23 cellular contexts compared by ENCODE assay signal in genomic region chr7:117688126-117688525, GRCh38.
"Had no signal": no experiment of that assay in that cellular context is flagged by ENCODE, and none has a peak within 500 bp of the region (broad histone marks: within the 10 kb centered on the region; RNA-seq: fewer than 3 reads in every experiment).

No MANE protein-coding gene starts in this region.

- H3K4me1 ChIP-seq: gastrocnemius medialis, heart right ventricle, left ventricle myocardium inferior, lower lobe of right lung, psoas muscle, sigmoid colon, stomach had no signal

- ATAC-seq: effector memory CD8-positive, alpha-beta T cell; gastrocnemius medialis; heart right ventricle; left cardiac atrium; lower lobe of right lung; psoas muscle; stimulated activated naive B cell treated with anti-CD40 and anti-IgM and Interleukin-4, amounts not matched to agents 10 μg/mL and 1 μg/mL and 100 μg/mL, for 72 hours had no signal

- H3K4me3 ChIP-seq: dorsolateral prefrontal cortex, gastrocnemius medialis, heart right ventricle, left ventricle myocardium inferior, lower lobe of right lung, psoas muscle, sigmoid colon, skin epidermis, stomach, thoracic aorta, transverse colon had no signal

- H3K9me3 ChIP-seq: gastrocnemius medialis, heart right ventricle, left ventricle myocardium inferior, lower lobe of right lung, psoas muscle, sigmoid colon, stomach, thoracic aorta, transverse colon had no signal

- H3K27me3 ChIP-seq: gastrocnemius medialis, sigmoid colon, stomach, transverse colon had no signal

- H3K27ac ChIP-seq: dorsolateral prefrontal cortex, gastrocnemius medialis, heart right ventricle, left ventricle myocardium inferior, lower lobe of right lung, psoas muscle, sigmoid colon, skin epidermis, stomach, thoracic aorta, transverse colon had no signal

- DNase-seq: cortex of kidney; dorsolateral prefrontal cortex; effector memory CD8-positive, alpha-beta T cell; erythroblast; gastrocnemius medialis; heart right ventricle; islet precursor cell; left cardiac atrium; left ventricle myocardium inferior; lower lobe of right lung; mesenchymal stem cell; naive B cell; nephron progenitor cell; psoas muscle; sigmoid colon; stimulated activated CD4-positive, alpha-beta T cell treated with anti-CD3 and anti-CD28 coated beads, Interleukin-2, amount 100 ng/mL, for 24 hours; stimulated activated CD4-positive, alpha-beta T cell treated with anti-CD3 and anti-CD28 coated beads, Interleukin-4, amount 100 ng/mL, for 4 hours; stimulated activated naive B cell treated with anti-CD40 and anti-IgM and Interleukin-4, amounts not matched to agents 10 μg/mL and 1 μg/mL and 100 μg/mL, for 72 hours; stomach; substantia nigra; transverse colon had no signal

- H3K36me3 ChIP-seq: gastrocnemius medialis, heart right ventricle, left ventricle myocardium inferior, lower lobe of right lung, sigmoid colon, stomach, thoracic aorta, transverse colon had no signal
